In genomic region chr10:74825033-74825370, GRCh38 we compare ENCODE assay signal across 8 cellular contexts. TPM values are rescaled to one million over a fixed set of nuclear protein-coding genes. Genes with fewer than 3 reads are reported as not detected.
DNase-seq lines count a peak whose midpoint lies in the region; ATAC-seq and TF ChIP-seq lines count a peak whose summit lies in the region.

No MANE protein-coding gene starts in this region.

- peak overlapping the region; percentile 81 to 89 for H3K4me3 ChIP-seq in left lung

- peaks cover 9 to 47% of the 10 kb centered on the region in 2 donors for H3K4me1 ChIP-seq in left lung

- no peaks in the 10 kb centered on the region for H3K27me3 ChIP-seq in left lung

- no peak for TF ChIP-seq CTCF in left lung (IDR thresholded peaks at IDR 0.05)

- peak overlapping the region; percentile 77 to 99 for H3K27ac ChIP-seq in left lung

- H3K36me3 ChIP-seq in left lung, result no peaks in the 10 kb centered on the region

- DNase-seq in DMS 273 (lab: John Stamatoyannopoulos, UW; ENCODE audit: unreplicated experiment) (peak; percentile 65), DMS 273 treated with DMSO at 0.1 percent for 48 hours (lab: John Stamatoyannopoulos, UW) (no peak), T47D (ENCODE audit: low read depth in 1 of 2, low spot score in 1 of 2) (peak; percentile 23 to 31), left lung (peak; percentile 57 to 90), NCI-H446 (lab: John Stamatoyannopoulos, UW) (no peak), NCI-H774 (lab: John Stamatoyannopoulos, UW) (no peak)
- peak; percentile 55 to 58 for DNase-seq in stimulated activated CD4-positive, alpha-beta T cell treated with anti-CD3 and anti-CD28 coated beads, Interleukin-2, amount 100 ng/mL, for 24 hours

- H3K9me3 ChIP-seq in left lung, result no peaks in the 10 kb centered on the region

- ATAC-seq in left lung, result no peak

- intact Hi-C loops in left lung (cut with DNase I), result no loop called here

- peak; percentile 45; the same call in 1 of the 2 replicates for TF ChIP-seq POLR2A in Raji (IDR thresholded peaks at IDR 0.05; ENCODE audit: insufficient read depth, low read depth, low read length)

- in situ Hi-C loops in T47D (cut with HindIII; ENCODE audit: low pct_unique_long_range_greater_than_20kb, low sequenced_read_pairs), result no loop called here

RNA-seq across cellular contexts. Expression of gene KAT6B, which starts 1.4 kb away (rescaled TPM):
- 10 to 100 TPM; 27.6 to 29.8 TPM for total RNA-seq in left lung

Comparison
In these comparisons a context has a peak if more than half of its experiments do, and no peak if none do; other contexts are left out.
1. DNase-seq: peak in DMS 273 (single experiment), T47D (2 of 2), left lung (2 of 2) and stimulated activated CD4-positive, alpha-beta T cell treated with anti-CD3 and anti-CD28 coated beads, Interleukin-2, amount 100 ng/mL, for 24 hours (2 of 2); none in DMS 273 treated with DMSO at 0.1 percent for 48 hours (single experiment), NCI-H446 (0 of 2) and NCI-H774 (single experiment).